In the genomic region with DNA sequence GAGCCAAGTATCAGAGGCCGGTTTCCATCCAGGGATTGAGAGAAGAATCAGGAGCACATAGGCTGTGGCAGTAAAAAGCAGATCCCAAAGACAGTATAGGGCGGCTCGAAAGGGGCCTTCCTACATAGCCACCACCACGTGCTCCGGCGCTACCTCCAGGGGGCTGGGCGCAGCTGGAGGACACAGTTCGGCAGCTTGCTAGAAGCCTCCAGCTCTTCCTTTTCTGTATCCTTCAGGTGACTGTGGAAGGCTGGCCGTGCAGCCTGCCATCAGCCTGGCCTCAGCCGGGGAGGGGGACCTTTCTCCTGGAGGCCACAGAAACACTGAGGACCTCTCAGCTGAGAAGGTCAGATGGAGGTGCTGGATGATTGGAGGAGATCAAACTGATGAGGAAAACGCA, we compare ENCODE assay signal across 16 cellular contexts.
"Had no signal": no experiment of that assay in that cellular context is flagged by ENCODE, and none has a peak within 500 bp of the region (broad histone marks: within the 10 kb centered on the region; RNA-seq: fewer than 3 reads in every experiment).

No MANE protein-coding gene starts in this region.

- H3K36me3 Mint-ChIP-seq: naive thymus-derived CD4-positive, alpha-beta T cell had no signal

- H3K27ac ChIP-seq: epithelial cell of prostate, neutrophil, upper lobe of right lung had no signal

- H3K9me3 ChIP-seq: neutrophil, sigmoid colon, upper lobe of right lung had no signal

- DNase-seq: activated CD4-positive, alpha-beta T cell treated with anti-CD3 and anti-CD28 coated beads for 4 hours; activated CD8-positive, alpha-beta memory T cell treated with anti-CD3 and anti-CD28 coated beads for 24 hours; activated naive CD4-positive, alpha-beta T cell treated with Interleukin-2 at 50 U/mL for 16 hours; central memory CD4-positive, alpha-beta T cell; cortex of kidney; effector memory CD4-positive, alpha-beta T cell; mammary epithelial cell; naive thymus-derived CD4-positive, alpha-beta T cell; stimulated activated CD4-positive, alpha-beta T cell treated with anti-CD3 and anti-CD28 coated beads, Interleukin-12 subunit alpha, Interleukin-12 subunit beta, amount 100 ng/mL, for 4 hours; stimulated activated CD4-positive, alpha-beta T cell treated with anti-CD3 and anti-CD28 coated beads, Interleukin-2, amount 100 ng/mL, for 48 hours; stimulated activated naive CD4-positive, alpha-beta T cell treated with Interleukin-2 at 50 U/mL for 16 hours; T-helper 1 cell had no signal

- H3K27ac Mint-ChIP-seq: naive thymus-derived CD4-positive, alpha-beta T cell had no signal

- H3K4me3 Mint-ChIP-seq: naive thymus-derived CD4-positive, alpha-beta T cell had no signal

- H3K36me3 ChIP-seq: neutrophil, sigmoid colon, upper lobe of right lung had no signal

- H3K4me3 ChIP-seq: sigmoid colon, upper lobe of right lung had no signal

- H3K27me3 ChIP-seq: sigmoid colon, upper lobe of right lung had no signal

- ATAC-seq: naive thymus-derived CD4-positive, alpha-beta T cell had no signal
